ENCODE assay signal across 1 cellular context in the genomic region with DNA sequence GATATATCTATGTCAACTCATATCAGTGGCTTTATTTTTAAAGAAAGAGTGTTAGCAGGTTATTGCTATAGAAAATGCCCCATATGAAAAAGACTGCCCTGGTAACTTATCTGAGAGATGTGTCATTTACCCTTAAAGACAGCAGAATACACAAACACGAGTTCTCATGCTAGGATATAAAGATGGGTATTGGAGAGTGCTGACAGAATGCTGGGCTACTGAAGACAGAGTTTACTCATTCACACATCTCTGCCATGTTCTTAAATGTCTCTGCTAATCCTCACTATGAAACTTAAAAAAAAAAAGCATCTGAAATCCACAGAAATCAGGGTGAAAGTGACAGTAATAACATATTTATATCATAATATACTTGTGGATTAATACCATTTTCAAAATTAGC.
TF ChIP-seq lines count a peak whose summit lies in the region.

No MANE protein-coding gene starts in this region.

TF ChIP-seq in SK-N-SH treated with all-trans-retinoic acid at 6 μM for 48 hours, 23 proteins besides CTCF, POLR2A, EP300 and RAD21 (continued from another document):
- TF ChIP-seq, protein P1, sequence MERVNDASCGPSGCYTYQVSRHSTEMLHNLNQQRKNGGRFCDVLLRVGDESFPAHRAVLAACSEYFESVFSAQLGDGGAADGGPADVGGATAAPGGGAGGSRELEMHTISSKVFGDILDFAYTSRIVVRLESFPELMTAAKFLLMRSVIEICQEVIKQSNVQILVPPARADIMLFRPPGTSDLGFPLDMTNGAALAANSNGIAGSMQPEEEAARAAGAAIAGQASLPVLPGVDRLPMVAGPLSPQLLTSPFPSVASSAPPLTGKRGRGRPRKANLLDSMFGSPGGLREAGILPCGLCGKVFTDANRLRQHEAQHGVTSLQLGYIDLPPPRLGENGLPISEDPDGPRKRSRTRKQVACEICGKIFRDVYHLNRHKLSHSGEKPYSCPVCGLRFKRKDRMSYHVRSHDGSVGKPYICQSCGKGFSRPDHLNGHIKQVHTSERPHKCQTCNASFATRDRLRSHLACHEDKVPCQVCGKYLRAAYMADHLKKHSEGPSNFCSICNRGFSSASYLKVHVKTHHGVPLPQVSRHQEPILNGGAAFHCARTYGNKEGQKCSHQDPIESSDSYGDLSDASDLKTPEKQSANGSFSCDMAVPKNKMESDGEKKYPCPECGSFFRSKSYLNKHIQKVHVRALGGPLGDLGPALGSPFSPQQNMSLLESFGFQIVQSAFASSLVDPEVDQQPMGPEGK (CRISPR knock-in tag; IDR thresholded peaks at IDR 0.05; ENCODE audit: borderline replicate concordance) = no peak
